ENCODE assay signal across 10 cellular contexts in the genomic region with DNA sequence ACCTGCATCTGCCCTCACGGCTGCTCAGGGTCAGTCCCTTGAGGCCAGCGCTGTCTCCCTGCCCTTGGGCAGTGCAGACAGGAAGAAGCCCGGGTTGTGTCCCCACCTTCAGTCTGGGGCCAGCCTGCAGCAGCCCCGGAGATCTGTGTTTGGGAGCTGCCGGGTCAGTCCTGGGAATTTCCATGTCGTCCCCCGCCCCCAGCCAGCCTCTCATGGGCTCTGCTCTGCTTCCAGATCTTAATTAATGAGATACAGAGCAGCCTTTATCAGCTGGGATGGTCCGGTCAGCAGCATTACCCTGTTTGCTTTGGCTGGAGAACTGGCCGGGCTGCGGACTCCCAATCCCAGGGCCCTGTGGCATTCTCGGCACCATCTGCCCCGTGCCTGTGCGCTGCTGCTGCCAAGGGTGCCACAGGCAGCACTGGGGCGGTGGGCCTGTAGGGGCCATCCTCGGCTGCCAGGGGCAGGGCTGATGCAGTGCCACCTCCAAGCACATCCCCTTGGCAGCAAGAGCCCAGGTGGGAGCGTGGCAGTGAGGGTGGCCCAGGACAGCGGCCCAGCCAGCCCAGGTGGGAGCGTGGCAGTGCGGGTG. TPM values are rescaled to one million over a fixed set of nuclear protein-coding genes. Genes with fewer than 3 reads are reported as not detected.
DNase-seq lines count a peak whose midpoint lies in the region; ATAC-seq, FAIRE-seq and TF ChIP-seq lines count a peak whose summit lies in the region.
"Had no signal": no experiment of that assay in that cellular context is flagged by ENCODE, and none has a peak within 500 bp of the region (broad histone marks: within the 10 kb centered on the region; RNA-seq: fewer than 3 reads in every experiment).

No MANE protein-coding gene starts in this region.

- TF ChIP-seq POLR2A in GM12892 (IDR thresholded peaks at IDR 0.05; ENCODE audit: low read depth, low read length), result no peak
- TF ChIP-seq POLR2A in stomach (IDR thresholded peaks at IDR 0.05), result no peak

- H3K4me1 ChIP-seq in mammary epithelial cell (ENCODE audit: insufficient read depth, low read length) (peaks cover 45% of the 10 kb centered on the region), stomach (peaks cover 38 to 71% (median 61%) of the 10 kb centered on the region in 4 donors)

- in situ Hi-C loops in mammary epithelial cell (cut with MboI; ENCODE audit: low sequenced_read_pairs in 2 of 2), result no loop called here

- peak; percentile 57 for ATAC-seq in left lobe of liver
- no peak for ATAC-seq in HG02885 (IDR thresholded peaks at IDR 0.05; ENCODE audit: poor library complexity, unreplicated experiment)
- no peak for ATAC-seq in GM21723 (IDR thresholded peaks at IDR 0.05; ENCODE audit: unreplicated experiment)

- peak; percentile 22 for DNase-seq in GM12892 (ENCODE audit: insufficient read length)
- DNase-seq in mammary epithelial cell, result no peak
- DNase-seq in left lobe of liver (ENCODE audit: low spot score), result peak; percentile 87
- DNase-seq in stomach, result peak; percentile 70
- no peak for DNase-seq in NCI-H2107 (lab: John Stamatoyannopoulos, UW)
- DNase-seq in NCI-H1694 (lab: John Stamatoyannopoulos, UW), result no peak
- DNase-seq: activated B cell treated with CpG ODN at 0.5 μM for 24 hours, DMS153 had no signal

- H3K4me2 ChIP-seq in mammary epithelial cell (ENCODE audit: insufficient read depth, low read depth, low read length), result peak overlapping the region; percentile 88

- H4K20me1 ChIP-seq in mammary epithelial cell (ENCODE audit: insufficient read depth, low read length), result no peaks in the 10 kb centered on the region

- H3K4me3 ChIP-seq in mammary epithelial cell (replicated peaks in 1 of 3; ENCODE audit: insufficient read depth in 1 of 3, low read depth in 2 of 3, low read length in 3 of 3) (peak overlapping the region in 2 of 3 experiments; percentile 16 to 22), stomach (peak overlapping the region; percentile 75 to 87 (median 82))

- BruUV-seq in mammary epithelial cell (replicated peaks; lab: Mats Ljungman, UMichigan), result no TSS peak

- H3K9ac ChIP-seq in mammary epithelial cell (ENCODE audit: insufficient read depth, low read length), result no peak overlapping the region

- TF ChIP-seq EP300 in stomach (IDR thresholded peaks at IDR 0.05), result no peak

- H3K27ac ChIP-seq in mammary epithelial cell (ENCODE audit: insufficient read depth, low read depth, low read length) (no peak overlapping the region), stomach (peak overlapping the region; percentile 50 to 91 (median 81))

- no peaks in the 10 kb centered on the region for H3K9me3 ChIP-seq in mammary epithelial cell (replicated peaks; ENCODE audit: insufficient read depth, low read length)
- H3K9me3 ChIP-seq in stomach, result peaks cover 0 to 9% (median 4%) of the 10 kb centered on the region in 4 donors

- TF ChIP-seq CTCF in mammary epithelial cell (conservative IDR thresholded peaks at IDR 0.05 in 1 of 2, IDR thresholded peaks at IDR 0.05 in 1 of 2; ENCODE audit: extremely low read depth in 1 of 2, insufficient read depth in 1 of 2, low read depth in 1 of 2, low read length in 2 of 2) (no peak), stomach (IDR thresholded peaks at IDR 0.05) (no peak)

- CTCF ChIA-PET in mammary epithelial cell (lab: Charles Lee; ENCODE audit: low non-redundant PET), result no interaction called here

- H2AFZ ChIP-seq in mammary epithelial cell (ENCODE audit: low read depth, low read length), result no peak overlapping the region

- no peak for FAIRE-seq in GM12892 (lab: Jason Lieb, UNC)

- H3K27me3 ChIP-seq in mammary epithelial cell (ENCODE audit: insufficient read depth, low read length) (no peaks in the 10 kb centered on the region), stomach (peaks cover 0 to 30% (median 0%) of the 10 kb centered on the region in 3 donors)

- peaks cover 57% of the 10 kb centered on the region for H3K79me2 ChIP-seq in mammary epithelial cell (ENCODE audit: insufficient read depth, low read length)

- dilution Hi-C loops in mammary epithelial cell (cut with HindIII; ENCODE audit: low sequenced_read_pairs), result loop anchor here (5.0 kb wide), 1 partner anchor 49 kb away; no protein-coding TSS in a partner anchor

- no peaks in the 10 kb centered on the region for H3K36me3 ChIP-seq in mammary epithelial cell (ENCODE audit: insufficient read depth, low read length)
- peaks cover 4 to 19% (median 15%) of the 10 kb centered on the region in 4 donors for H3K36me3 ChIP-seq in stomach

- intact Hi-C loops in mammary epithelial cell (cut with micrococcal nuclease) (no loop called here), stomach (cut with DNase I; ENCODE audit: low total_unique reads) (no loop called here)

- WGBS in mammary epithelial cell (ENCODE audit: low coverage, missing lambda C conversion rate), result 46% methylated on average over 14 of the region's 19 CpGs
- 16 to 47% (median 36%) methylated on average over 7 to 19 of the region's 19 CpGs for WGBS in stomach, 5 donors

RNA-seq across cellular contexts. Expression of a gene that starts 2.4 kb away (rescaled TPM):
- polyA plus RNA-seq in GM12892 (2012; ENCODE audit: missing spikeins), result 0.08 TPM
- total RNA-seq in mammary epithelial cell (10 to 100 TPM; 21.3 to 38.5 TPM), left lobe of liver (95.8 TPM), stomach (100 to 1,000 TPM in 1 of 5 donors, 10 to 100 TPM in 4; 13.0 to 112 (median 69.4) TPM)
- polyA plus RNA-seq in mammary epithelial cell (23.3 TPM), stomach (10 to 100 TPM; 14.7 to 31.0 (median 21.6) TPM)
- polyA minus RNA-seq in mammary epithelial cell, result 7.2 TPM
- total RNA-seq: activated B cell treated with CpG ODN at 0.5 μM for 24 hours had no signal

RNA-seq across cellular contexts. Expression of a gene that starts 52.6 kb away (rescaled TPM):
- 83.1 TPM for polyA plus RNA-seq in GM12892 (2012; ENCODE audit: missing spikeins)
- total RNA-seq in mammary epithelial cell (100 to 1,000 TPM; 142 to 188 TPM), left lobe of liver (65.5 TPM), stomach (100 to 1,000 TPM in 4 of 5 donors, 10 to 100 TPM in 1; 93.8 to 446 (median 240) TPM)
- polyA plus RNA-seq in mammary epithelial cell (240 TPM), stomach (100 to 1,000 TPM; 116 to 162 (median 120) TPM)
- polyA minus RNA-seq in mammary epithelial cell, result 552 TPM

Comparison
In these comparisons a context has a peak if more than half of its experiments do, and no peak if none do; other contexts are left out.
1. DNase-seq: peak in GM12892 (single experiment), left lobe of liver (single experiment) and stomach (single experiment); none in mammary epithelial cell (single experiment), NCI-H2107 (single experiment) and NCI-H1694 (single experiment).